27 cellular contexts compared by ENCODE assay signal in genomic region chr18:5370332-5370731, GRCh38.
DNase-seq lines count a peak whose midpoint lies in the region; ATAC-seq and TF ChIP-seq lines count a peak whose summit lies in the region.
"Had no signal": no experiment of that assay in that cellular context is flagged by ENCODE, and none has a peak within 500 bp of the region (broad histone marks: within the 10 kb centered on the region; RNA-seq: fewer than 3 reads in every experiment).

No MANE protein-coding gene starts in this region.

- DNase-seq in Caki2 (ENCODE audit: low read depth) (peak; percentile 1), choroid plexus epithelial cell (ENCODE audit: low read depth) (peak; percentile 32), tibial artery (no peak)
- DNase-seq: activated CD4-positive, alpha-beta T cell treated with anti-CD3 and anti-CD28 coated beads, Interleukin-2, amount 10 ng/mL, durations not matched to agents 7 days and 5 days; activated effector memory CD4-positive, alpha-beta T cell treated with Interleukin-2 at 50 U/mL for 16 hours; anterior cingulate cortex; C1 segment of cervical spinal cord; central memory CD4-positive, alpha-beta T cell; esophagus squamous epithelium; hippocampal formation; left ventricle myocardium inferior; NCI-H1092 treated with DMSO at 0.1 percent for 48 hours; NCI-H1694 treated with DMSO at 0.1 percent for 48 hours; NCI-H510A; RPMI8226; sigmoid colon; stimulated activated CD4-positive, alpha-beta T cell treated with anti-CD3 and anti-CD28 coated beads, Interleukin-4, amount 100 ng/mL, for 4 hours; T-cell; transverse colon had no signal

- H3K27me3 ChIP-seq in liver (ENCODE audit: control insufficient read depth in 4 of 4, insufficient read depth in 4 of 4, low read length in 3 of 4) (no peaks in the 10 kb centered on the region), tibial artery (no peaks in the 10 kb centered on the region)
- H3K27me3 ChIP-seq: SJSA1, transverse colon had no signal

- WGBS in liver: 70% methylated on average over 1 of the region's 1 CpG

- intact Hi-C loops in tibial artery (cut with DNase I; ENCODE audit: low total_unique reads): no loop called here

- no peak overlapping the region for H3K9ac ChIP-seq in liver (ENCODE audit: low read depth in 1 of 2, low read length in 2 of 2)

- H3K36me3 ChIP-seq in liver (ENCODE audit: control insufficient read depth in 4 of 4, insufficient read depth in 3 of 4, low read depth in 1 of 4, low read length in 3 of 4): no peaks in the 10 kb centered on the region
- H3K36me3 ChIP-seq in tibial artery: no peaks in the 10 kb centered on the region
- H3K36me3 ChIP-seq: esophagus squamous epithelium, left ventricle myocardium inferior, prostate gland, sigmoid colon, SJSA1, transverse colon had no signal

- H3K4me1 ChIP-seq in liver (ENCODE audit: control insufficient read depth in 4 of 4, insufficient read depth in 4 of 4, low read length in 3 of 4) (no peaks in the 10 kb centered on the region), tibial artery (no peaks in the 10 kb centered on the region)
- H3K4me1 ChIP-seq: esophagus squamous epithelium, left ventricle myocardium inferior, prostate gland, sigmoid colon, SJSA1, transverse colon had no signal

- no peak overlapping the region for H3K27ac ChIP-seq in liver (ENCODE audit: low read depth in 1 of 2, low read length in 2 of 2)
- H3K27ac ChIP-seq in tibial artery: no peak overlapping the region
- H3K27ac ChIP-seq: esophagus squamous epithelium, left ventricle myocardium inferior, prostate gland, sigmoid colon, SJSA1, transverse colon had no signal

- TF ChIP-seq CTCF in choroid plexus epithelial cell (conservative IDR thresholded peaks at IDR 0.05; ENCODE audit: low read depth, low read length) (no peak), liver (IDR thresholded peaks at IDR 0.05; ENCODE audit: low read depth, low read length, missing input control) (no peak), tibial artery (IDR thresholded peaks at IDR 0.05) (no peak)

- no peak for ATAC-seq in HG03095 (IDR thresholded peaks at IDR 0.05; ENCODE audit: unreplicated experiment)
- ATAC-seq in HG02840 (IDR thresholded peaks at IDR 0.05; ENCODE audit: low FRiP score, unreplicated experiment): no peak
- ATAC-seq: HCT116, T-cell, WTC11 had no signal

- H3K4me3 ChIP-seq in choroid plexus epithelial cell (ENCODE audit: low read depth, low read length): no peak overlapping the region
- H3K4me3 ChIP-seq in liver (ENCODE audit: low read depth in 1 of 3, low read length in 3 of 3): no peak overlapping the region
- no peak overlapping the region for H3K4me3 ChIP-seq in tibial artery
- H3K4me3 ChIP-seq: esophagus squamous epithelium, left ventricle myocardium inferior, prostate gland, sigmoid colon, SJSA1, transverse colon had no signal

- H3K9me3 ChIP-seq in liver (ENCODE audit: control insufficient read depth in 4 of 4, low read length in 3 of 4) (peaks cover 0 to 3% (median 0%) of the 10 kb centered on the region in 4 donors), tibial artery (no peaks in the 10 kb centered on the region)
- H3K9me3 ChIP-seq: esophagus squamous epithelium, left ventricle myocardium inferior, prostate gland, sigmoid colon, SJSA1, transverse colon had no signal

- TF ChIP-seq RAD21 in Ishikawa (IDR thresholded peaks at IDR 0.05; ENCODE audit: low read depth) (no peak), liver (IDR thresholded peaks at IDR 0.05) (no peak)

- TF ChIP-seq EP300 in Ishikawa (IDR thresholded peaks at IDR 0.05; ENCODE audit: borderline replicate concordance): no peak

- in situ Hi-C loops in Caki2 (cut with HindIII; ENCODE audit: low pct_unique_long_range_greater_than_20kb, low sequenced_read_pairs): no loop called here

TF ChIP-seq in Ishikawa, 13 proteins besides CTCF, POLR2A, EP300 and RAD21:
- TF ChIP-seq CEBPB (IDR thresholded peaks at IDR 0.05): no peak
- peak; percentile 60; the same call in 1 of the 2 replicates for TF ChIP-seq REST (IDR thresholded peaks at IDR 0.05; ENCODE audit: low read depth)
- no peak for TF ChIP-seq EGR1 (IDR thresholded peaks at IDR 0.05)
- TF ChIP-seq TAF1 (IDR thresholded peaks at IDR 0.05; ENCODE audit: low read depth): no peak
- TF ChIP-seq YY1 (IDR thresholded peaks at IDR 0.05; ENCODE audit: low read depth): no peak

TF ChIP-seq in liver, 16 proteins besides CTCF, POLR2A, EP300 and RAD21:
- TF ChIP-seq FOXA2 (IDR thresholded peaks at IDR 0.05): no peak
- no peak for TF ChIP-seq RXRA (IDR thresholded peaks at IDR 0.05)
- no peak for TF ChIP-seq SP1 (IDR thresholded peaks at IDR 0.05)
- peak; percentile 84 for TF ChIP-seq REST (IDR thresholded peaks at IDR 0.05)
- no peak for TF ChIP-seq JUND (IDR thresholded peaks at IDR 0.05)
- TF ChIP-seq HNF4G (IDR thresholded peaks at IDR 0.05): no peak
- TF ChIP-seq YY1 (IDR thresholded peaks at IDR 0.05): no peak

Comparison
In these comparisons a context has a peak if more than half of its experiments do, and no peak if none do; other contexts are left out.
1. DNase-seq: peak in Caki2 (single experiment) and choroid plexus epithelial cell (single experiment); none in tibial artery (0 of 2).